16 cellular contexts compared by ENCODE assay signal in genomic region chr21:29697555-29698193, GRCh38.
DNase-seq lines count a peak whose midpoint lies in the region; ATAC-seq, FAIRE-seq and TF ChIP-seq lines count a peak whose summit lies in the region.
"Had no signal": no experiment of that assay in that cellular context is flagged by ENCODE, and none has a peak within 500 bp of the region (broad histone marks: within the 10 kb centered on the region; RNA-seq: fewer than 3 reads in every experiment).

No MANE protein-coding gene starts in this region.

- TF ChIP-seq CTCF in chondrocyte (IDR thresholded peaks at IDR 0.05), result no peak

- no peak overlapping the region for H3K4me3 Mint-ChIP-seq in chondrocyte (ENCODE audit: unreplicated experiment)
- H3K4me3 Mint-ChIP-seq: CD8-positive, alpha-beta memory T cell; central memory CD8-positive, alpha-beta T cell had no signal

- in situ Hi-C loops in G401 (cut with HindIII; ENCODE audit: low sequenced_read_pairs), result no loop called here

- no peak for TF ChIP-seq POLR2A in GM12891 (IDR thresholded peaks at IDR 0.05; ENCODE audit: low read depth, low read length)

- H3K36me3 Mint-ChIP-seq in chondrocyte (ENCODE audit: low read depth), result no peaks in the 10 kb centered on the region

- peaks cover 4% of the 10 kb centered on the region for H3K9me3 Mint-ChIP-seq in chondrocyte (ENCODE audit: low read depth)

- H3K27ac Mint-ChIP-seq in chondrocyte (ENCODE audit: unreplicated experiment), result peak overlapping the region; percentile 75
- H3K27ac Mint-ChIP-seq: CD8-positive, alpha-beta memory T cell had no signal

- DNase-seq in GM12891 (ENCODE audit: insufficient read length, low spot score) (peak; percentile 10), HCEC 1CT (peak; percentile 8), M059J (ENCODE audit: low read depth) (peak; percentile 11), chondrocyte (ENCODE audit: low spot score) (no peak), G401 (ENCODE audit: low spot score) (no peak), SW480 (ENCODE audit: low spot score) (no peak)
- DNase-seq: activated CD4-positive, CD25-positive, alpha-beta regulatory T cell; CD8-positive, alpha-beta memory T cell; foreskin keratinocyte; GOT3; occipital lobe; RPMI8226 had no signal

- no peak for FAIRE-seq in GM12891 (lab: Jason Lieb, UNC)
- FAIRE-seq: HTR-8/SVneo had no signal

- no peak for ATAC-seq in HG03571 (IDR thresholded peaks at IDR 0.05; ENCODE audit: unreplicated experiment)
- ATAC-seq in GM21381 (IDR thresholded peaks at IDR 0.05; ENCODE audit: unreplicated experiment), result no peak
- ATAC-seq: foreskin keratinocyte had no signal

- peaks cover 19% of the 10 kb centered on the region for H3K4me1 Mint-ChIP-seq in chondrocyte (ENCODE audit: low read depth)
- H3K4me1 Mint-ChIP-seq: CD8-positive, alpha-beta memory T cell; central memory CD8-positive, alpha-beta T cell had no signal

- no peaks in the 10 kb centered on the region for H3K27me3 Mint-ChIP-seq in chondrocyte (ENCODE audit: low read depth)
- H3K27me3 Mint-ChIP-seq: CD8-positive, alpha-beta memory T cell; central memory CD8-positive, alpha-beta T cell had no signal

TF ChIP-seq in GM12891, 5 proteins besides CTCF, POLR2A, EP300 and RAD21:
- TF ChIP-seq SPI1 (IDR thresholded peaks at IDR 0.05; ENCODE audit: low read depth, low read length) (peak; percentile 83), POLR2AphosphoS5 (IDR thresholded peaks at IDR 0.05; ENCODE audit: low read depth, low read length) (no peak), TAF1 (IDR thresholded peaks at IDR 0.05; ENCODE audit: low read depth, low read length) (no peak), PAX5 (IDR thresholded peaks at IDR 0.05; ENCODE audit: insufficient read depth, low read length, severe bottlenecking) (no peak), POU2F2 (IDR thresholded peaks at IDR 0.05; ENCODE audit: low read depth, low read length) (no peak)

Comparison
In these comparisons a context has a peak if more than half of its experiments do, and no peak if none do; other contexts are left out.
1. DNase-seq: peak in GM12891 (single experiment), HCEC 1CT (single experiment) and M059J (single experiment); none in chondrocyte (single experiment), G401 (single experiment) and SW480 (single experiment).